In genomic region chr12:133080051-133080618, GRCh38 we compare ENCODE assay signal across 1 cellular context.
TF ChIP-seq lines count a peak whose summit lies in the region.

No MANE protein-coding gene starts in this region.

TF ChIP-seq in A549, 52 proteins besides CTCF, POLR2A, EP300 and RAD21 (continued from another document):
- TF ChIP-seq E2F6 (IDR thresholded peaks at IDR 0.05; ENCODE audit: borderline replicate concordance, low read depth) (peak; percentile 90), MYC (IDR thresholded peaks at IDR 0.05; ENCODE audit: borderline replicate concordance, low read length) (peak; percentile 68; the same call in 1 of the 2 replicates), MAFK (IDR thresholded peaks at IDR 0.05; ENCODE audit: partially characterized antibody) (no peak), CBX2 (IDR thresholded peaks at IDR 0.05; ENCODE audit: borderline replicate concordance, low read depth) (no peak), JUN (IDR thresholded peaks at IDR 0.05) (peak in 1 of 2 experiments; percentile 76; a peak in 2 of 5 replicates), FOXS1 (CRISPR knock-in tag; IDR thresholded peaks at IDR 0.05) (0 out of 2 replicates have a peak, but pooled peaks have one; percentile 8), NFE2L2 (conservative IDR thresholded peaks at IDR 0.05; ENCODE audit: low read length) (no peak), MAX (IDR thresholded peaks at IDR 0.05) (peak; percentile 96), TP53 (CRISPR knock-in tag; IDR thresholded peaks at IDR 0.05) (0 out of 2 replicates have a peak, but pooled peaks have one; percentile 10)
